Comparison of ENCODE assay signal across 8 cellular contexts in the genomic region with DNA sequence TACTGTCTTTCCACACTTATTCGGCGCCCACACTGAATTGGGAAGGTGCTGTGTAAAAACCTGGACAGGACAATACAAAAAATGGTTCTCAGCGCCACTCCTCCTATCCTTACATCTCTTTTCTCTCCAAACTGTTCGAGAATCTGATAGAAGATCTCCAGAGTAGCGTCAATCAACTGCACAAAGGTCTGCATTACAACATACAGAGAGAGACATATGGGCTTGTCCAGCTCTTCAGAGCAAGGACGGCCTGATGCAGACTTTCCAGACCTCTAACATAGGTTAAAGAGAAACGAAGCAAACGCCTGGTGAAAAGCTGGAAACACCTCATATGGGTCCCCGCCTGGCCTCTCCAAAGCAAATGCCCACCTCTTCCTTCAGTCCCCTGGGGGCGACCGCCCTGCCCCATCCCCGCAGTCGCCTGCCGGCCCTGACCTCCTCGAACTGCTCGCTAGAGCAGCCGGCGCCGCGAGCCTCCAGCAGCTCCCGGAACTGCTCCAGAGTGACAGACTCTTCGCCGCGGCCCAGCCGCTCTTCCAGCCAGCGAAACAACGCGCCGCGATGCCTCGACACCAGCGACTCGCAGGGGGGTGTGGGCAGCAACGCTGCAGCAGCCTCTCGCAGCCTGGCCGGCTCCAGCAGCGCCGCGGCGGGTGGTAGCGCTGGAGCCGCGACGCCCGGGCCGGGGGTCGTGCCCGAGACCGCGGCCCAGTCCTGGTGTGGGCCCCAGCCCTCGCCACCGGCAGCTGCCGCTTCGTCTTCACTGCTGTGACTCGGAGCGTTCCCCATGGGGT. TPM values are rescaled to one million over a fixed set of nuclear protein-coding genes. Genes with fewer than 3 reads are reported as not detected.
DNase-seq lines count a peak whose midpoint lies in the region; ATAC-seq and TF ChIP-seq lines count a peak whose summit lies in the region.

No MANE protein-coding gene starts in this region.

- H2BK12ac ChIP-seq in H9 (ENCODE audit: insufficient read length, low read depth, low read length): no peak overlapping the region

- H3K9me2 ChIP-seq in OCI-LY1 (ENCODE audit: low read depth, low read length) (no peaks in the 10 kb centered on the region), hepatocyte (replicated peaks; ENCODE audit: insufficient read depth) (no peaks in the 10 kb centered on the region)

- H3K4me3 ChIP-seq in OCI-LY1 (ENCODE audit: low read depth, low read length, poor library complexity, severe bottlenecking) (peak overlapping the region; percentile 95), hepatocyte (peak overlapping the region; percentile 67), skin epidermis (peak overlapping the region; percentile 93 to 100 (median 100))

- H3K9me3 ChIP-seq in H9 (ENCODE audit: control insufficient read depth, low read depth, low read length) (no peaks in the 10 kb centered on the region), OCI-LY1 (ENCODE audit: low read length) (no peaks in the 10 kb centered on the region), hepatocyte (ENCODE audit: low read depth) (no peaks in the 10 kb centered on the region)

- H3K4me2 ChIP-seq in H9 (ENCODE audit: insufficient read depth, insufficient read length, low read length) (peak overlapping the region; percentile 88), OCI-LY1 (ENCODE audit: low read length) (peak overlapping the region; percentile 97), hepatocyte (peak overlapping the region; percentile 84)

- no peak overlapping the region for H4K8ac ChIP-seq in H9 (replicated peaks; ENCODE audit: insufficient read length, low read depth, low read length)

- no peak overlapping the region for H3K18ac ChIP-seq in H9 (ENCODE audit: insufficient read length, low read depth, low read length)

- H3K36me3 ChIP-seq in OCI-LY1 (ENCODE audit: insufficient read depth, low read length): peaks cover 8% of the 10 kb centered on the region; the same call in 1 of the 2 replicates
- H3K36me3 ChIP-seq in hepatocyte (replicated peaks; ENCODE audit: insufficient read depth, low read depth): no peaks in the 10 kb centered on the region

- in situ Hi-C loops in G401 (cut with HindIII; ENCODE audit: low sequenced_read_pairs): no loop called here

- H3K4me3 Mint-ChIP-seq in H9: peak overlapping the region; percentile 92 to 98
- H3K4me3 Mint-ChIP-seq in activated naive CD8-positive, alpha-beta T cell treated with anti-CD3 and anti-CD28 coated beads, Interleukin-2, amount 10 ng/mL, durations not matched to agents 7 days and 5 days: peak overlapping the region; percentile 97

- peak; percentile 45 for DNase-seq in GM10248 (ENCODE audit: extremely low spot score)
- DNase-seq in H9: no peak
- no peak for DNase-seq in activated naive CD8-positive, alpha-beta T cell treated with anti-CD3 and anti-CD28 coated beads, Interleukin-2, amount 10 ng/mL, durations not matched to agents 7 days and 5 days
- peak; percentile 69 for DNase-seq in hepatocyte (ENCODE audit: low spot score)
- no peak for DNase-seq in MV-4-11 (lab: John Stamatoyannopoulos, UW)
- DNase-seq in G401 (ENCODE audit: low spot score): no peak

- H3K23me2 ChIP-seq in H9 (ENCODE audit: insufficient read length, low read depth, low read length, poor library complexity, severe bottlenecking): peaks cover 6% of the 10 kb centered on the region

- H2AFZ ChIP-seq in H9 (ENCODE audit: low read length) (no peak overlapping the region), OCI-LY1 (ENCODE audit: low read length) (no peak overlapping the region), hepatocyte (no peak overlapping the region)

- H3K79me1 ChIP-seq in H9 (ENCODE audit: insufficient read depth, low read depth, low read length, poor library complexity, severe bottlenecking): no peaks in the 10 kb centered on the region

- TF ChIP-seq CTCF in GM10248 (IDR thresholded peaks at IDR 0.05; ENCODE audit: control extremely low read depth, extremely low read depth, low read depth, missing control alignments): no peak
- no peak for TF ChIP-seq CTCF in H9 (conservative IDR thresholded peaks at IDR 0.05)
- TF ChIP-seq CTCF in OCI-LY1 (IDR thresholded peaks at IDR 0.05; ENCODE audit: low read length): no peak
- TF ChIP-seq CTCF in hepatocyte (IDR thresholded peaks at IDR 0.05; ENCODE audit: poor library complexity): no peak

- peaks cover 16% of the 10 kb centered on the region in 2 experiments for H3K4me1 Mint-ChIP-seq in H9
- H3K4me1 Mint-ChIP-seq in activated naive CD8-positive, alpha-beta T cell treated with anti-CD3 and anti-CD28 coated beads, Interleukin-2, amount 10 ng/mL, durations not matched to agents 7 days and 5 days: peaks cover 37% of the 10 kb centered on the region

- CTCF ChIA-PET in GM10248 (lab: Yijun Ruan, JAX): interaction anchor here (1.1 to 2.5 kb wide), 2 partner anchors 12 to 228 kb away, joined by 3 to 8 read pairs; no protein-coding TSS in a partner anchor

- no peaks in the 10 kb centered on the region for H3K4me1 ChIP-seq in H9 (ENCODE audit: insufficient read depth, low read length)
- peaks cover 53% of the 10 kb centered on the region for H3K4me1 ChIP-seq in OCI-LY1 (ENCODE audit: insufficient read depth, low read length, severe bottlenecking)
- H3K4me1 ChIP-seq in hepatocyte (ENCODE audit: insufficient read depth): peaks cover 45% of the 10 kb centered on the region

- peak overlapping the region; percentile 56 for H3K9ac ChIP-seq in H9 (ENCODE audit: extremely low read depth, insufficient read length, low read length)
- peak overlapping the region; percentile 76 for H3K9ac ChIP-seq in OCI-LY1 (ENCODE audit: low read length)

- no peaks in the 10 kb centered on the region; a peak in 1 of 5 replicates for H3K9me3 Mint-ChIP-seq in H9
- H3K9me3 Mint-ChIP-seq in activated naive CD8-positive, alpha-beta T cell treated with anti-CD3 and anti-CD28 coated beads, Interleukin-2, amount 10 ng/mL, durations not matched to agents 7 days and 5 days: no peaks in the 10 kb centered on the region

- H4K91ac ChIP-seq in H9 (ENCODE audit: insufficient read length, low read depth, low read length): no peak overlapping the region

- H2BK5ac ChIP-seq in H9 (ENCODE audit: insufficient read length, low read length): no peak overlapping the region

- no peaks in the 10 kb centered on the region for H3K27me3 ChIP-seq in H9 (ENCODE audit: insufficient read depth, low read length)
- no peaks in the 10 kb centered on the region for H3K27me3 ChIP-seq in OCI-LY1 (ENCODE audit: insufficient read depth, low read length)
- no peaks in the 10 kb centered on the region for H3K27me3 ChIP-seq in hepatocyte

- H3K27ac ChIP-seq in H9 (ENCODE audit: insufficient read length, low read depth, low read length): no peak overlapping the region
- H3K27ac ChIP-seq in OCI-LY1 (ENCODE audit: low read depth, low read length, poor library complexity, severe bottlenecking): no peak overlapping the region
- peak overlapping the region; percentile 89 for H3K27ac ChIP-seq in hepatocyte
- H3K27ac ChIP-seq in skin epidermis: peak overlapping the region; percentile 72 to 100 (median 96)

- no peak overlapping the region for H2BK20ac ChIP-seq in H9 (ENCODE audit: low read depth, low read length, poor library complexity, severe bottlenecking)

- WGBS in H9 (ENCODE audit: extremely low coverage, insufficient read length, low lambda C conversion rate): no CpG with 5 or more reads among the region's 56 CpGs
- WGBS in hepatocyte (ENCODE audit: low lambda C conversion rate, missing lambda C conversion rate): 6% methylated on average over 56 of the region's 56 CpGs

- no peaks in the 10 kb centered on the region for H4K20me1 ChIP-seq in H9 (ENCODE audit: control insufficient read depth, insufficient read depth, insufficient read length)
- H4K20me1 ChIP-seq in OCI-LY1 (ENCODE audit: insufficient read depth, low read length): no peaks in the 10 kb centered on the region
- peaks cover 6% of the 10 kb centered on the region for H4K20me1 ChIP-seq in hepatocyte (ENCODE audit: insufficient read depth, poor library complexity, severe bottlenecking)

- no peak overlapping the region for H3K27ac Mint-ChIP-seq in H9
- H3K27ac Mint-ChIP-seq in activated naive CD8-positive, alpha-beta T cell treated with anti-CD3 and anti-CD28 coated beads, Interleukin-2, amount 10 ng/mL, durations not matched to agents 7 days and 5 days: peak overlapping the region; percentile 99

- H3K27me3 Mint-ChIP-seq in H9 (ENCODE audit: low read depth): no peaks in the 10 kb centered on the region; the same call in 1 of the 2 replicates
- H3K27me3 Mint-ChIP-seq in activated naive CD8-positive, alpha-beta T cell treated with anti-CD3 and anti-CD28 coated beads, Interleukin-2, amount 10 ng/mL, durations not matched to agents 7 days and 5 days: no peaks in the 10 kb centered on the region

- no peak overlapping the region for H2AK5ac ChIP-seq in H9 (ENCODE audit: insufficient read length, low read length)

- no peak overlapping the region for H3K14ac ChIP-seq in H9 (ENCODE audit: insufficient read depth, low read length)

- no peak overlapping the region for H3K23ac ChIP-seq in H9 (ENCODE audit: insufficient read length, low read depth, low read length)

- H3F3A ChIP-seq in OCI-LY1 (ENCODE audit: insufficient read depth, low read length): no peaks in the 10 kb centered on the region

- 0 out of 2 replicates have a peak, but pooled peaks cover 2% of the 10 kb centered on the region for H3K79me2 ChIP-seq in H9 (ENCODE audit: insufficient read depth, low read length)
- H3K79me2 ChIP-seq in OCI-LY1 (ENCODE audit: insufficient read depth, low read length): peaks cover 45% of the 10 kb centered on the region
- peaks cover 67% of the 10 kb centered on the region for H3K79me2 ChIP-seq in hepatocyte

- H3K36me3 Mint-ChIP-seq in H9 (ENCODE audit: insufficient read depth in 1 of 3, low read depth in 3 of 3): peaks cover 0 to 1% (median 0%) of the 10 kb centered on the region in 3 experiments; a peak in 1 of 7 replicates
- H3K36me3 Mint-ChIP-seq in activated naive CD8-positive, alpha-beta T cell treated with anti-CD3 and anti-CD28 coated beads, Interleukin-2, amount 10 ng/mL, durations not matched to agents 7 days and 5 days: peaks cover 6% of the 10 kb centered on the region

- peak; percentile 13 for ATAC-seq in activated naive CD8-positive, alpha-beta T cell treated with anti-CD3 and anti-CD28 coated beads, Interleukin-2, amount 10 ng/mL, durations not matched to agents 7 days and 5 days (ENCODE audit: low read depth)

- POLR2A ChIA-PET in GM10248 (lab: Yijun Ruan, JAX): no interaction called here
- POLR2A ChIA-PET in activated naive CD8-positive, alpha-beta T cell treated with anti-CD3 and anti-CD28 coated beads, Interleukin-2, amount 10 ng/mL, durations not matched to agents 7 days and 5 days (lab: Charles Lee): interaction anchor here (0.6 to 3.2 kb wide), 17 partner anchors 10 to 1749 kb away, joined by 3 to 32 read pairs (median 6); a partner anchor contains a TSS

- H2BK15ac ChIP-seq in H9 (ENCODE audit: low read depth, low read length): no peak overlapping the region

- H3T11ph ChIP-seq in H9 (ENCODE audit: low read length): no peak overlapping the region

- no peak overlapping the region for H3K4ac ChIP-seq in H9 (ENCODE audit: low read depth, low read length)

- H4K5ac ChIP-seq in H9 (ENCODE audit: insufficient read length, low read depth, low read length): no peak overlapping the region

- no peak overlapping the region for H2BK120ac ChIP-seq in H9 (ENCODE audit: low read depth, low read length, poor library complexity, severe bottlenecking)

- H3K56ac ChIP-seq in H9 (ENCODE audit: insufficient read length, low read depth, low read length): no peak overlapping the region

RNA-seq across cellular contexts. Expression of a gene that starts 0.5 kb away (rescaled TPM):
- total RNA-seq in H9 (2021) (17.4 and 22.1 TPM in 2 replicates), hepatocyte (32.7 and 33.9 TPM in 2 replicates)
- 10 to 100 TPM; 69.9 to 70.3 TPM for total RNA-seq in activated naive CD8-positive, alpha-beta T cell treated with anti-CD3 and anti-CD28 coated beads, Interleukin-2, amount 10 ng/mL, durations not matched to agents 7 days and 5 days
- polyA plus RNA-seq in hepatocyte: 5.7 and 10.9 TPM in 2 replicates
- total RNA-seq in G401 (2014; rRNA removed; shearing (Covaris generic)): 7.9 and 12.6 TPM in 2 replicates

RNA-seq across cellular contexts. Expression of a gene that starts 0.7 kb away (rescaled TPM):
- 7.8 and 8.4 TPM in 2 replicates for total RNA-seq in H9 (2021)
- total RNA-seq in activated naive CD8-positive, alpha-beta T cell treated with anti-CD3 and anti-CD28 coated beads, Interleukin-2, amount 10 ng/mL, durations not matched to agents 7 days and 5 days: 1 to 10 TPM; 8.2 to 8.7 TPM
- total RNA-seq in hepatocyte: 23.1 and 25.6 TPM in 2 replicates
- 24.0 and 28.4 TPM in 2 replicates for polyA plus RNA-seq in hepatocyte
- total RNA-seq in G401 (2014; rRNA removed; shearing (Covaris generic)): 22.2 and 33.4 TPM in 2 replicates

Comparison
In these comparisons a context has a peak if more than half of its experiments do, and no peak if none do; other contexts are left out.
1. DNase-seq: peak in GM10248 (single experiment) and hepatocyte (single experiment); none in H9 (single experiment), activated naive CD8-positive, alpha-beta T cell treated with anti-CD3 and anti-CD28 coated beads, Interleukin-2, amount 10 ng/mL, durations not matched to agents 7 days and 5 days (single experiment), MV-4-11 (single experiment) and G401 (single experiment).
2. H3K27ac ChIP-seq: peak in hepatocyte (single experiment) and skin epidermis (21 of 21); none in H9 (single experiment) and OCI-LY1 (single experiment).
3. Peak in every context shown above with its lines, with median percentiles within 50 percentile points of each other: H3K4me2 ChIP-seq and H3K4me3 ChIP-seq.